13 cellular contexts compared by ENCODE assay signal in the genomic region with DNA sequence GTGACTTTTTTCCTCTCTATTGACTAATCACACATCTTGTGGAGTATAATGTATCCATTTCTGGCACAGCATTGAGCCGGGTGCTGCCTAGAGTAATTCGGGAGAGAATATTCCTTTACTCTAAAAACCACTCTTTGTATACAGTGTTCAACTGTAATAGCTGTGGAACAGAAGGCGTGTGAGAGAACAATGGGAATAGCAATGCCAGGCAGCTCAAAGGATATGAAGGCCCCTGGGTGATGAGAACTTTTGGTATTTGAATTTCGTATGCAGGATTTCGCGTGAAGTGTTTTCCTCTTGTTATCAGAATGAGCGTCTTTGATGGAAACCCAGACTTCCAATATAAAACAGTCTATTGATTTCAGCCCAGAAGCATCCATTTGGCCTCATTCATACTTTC.
DNase-seq lines count a peak whose midpoint lies in the region; ATAC-seq lines count a peak whose summit lies in the region.
"Had no signal": no experiment of that assay in that cellular context is flagged by ENCODE, and none has a peak within 500 bp of the region (broad histone marks: within the 10 kb centered on the region; RNA-seq: fewer than 3 reads in every experiment).

No MANE protein-coding gene starts in this region.

- WGBS in neuronal stem cell (ENCODE audit: extremely low coverage in 2 of 2, insufficient read length in 2 of 2, insufficient replicate concordance in 1 of 2), 2 donors: no CpG with 5 or more reads among the region's 7 CpGs

- no peak overlapping the region for H4K91ac ChIP-seq in neuronal stem cell (ENCODE audit: low read depth, low read length, poor library complexity)

- H3K79me1 ChIP-seq in neuronal stem cell (ENCODE audit: low read depth, low read length): no peaks in the 10 kb centered on the region

- H4K8ac ChIP-seq in neuronal stem cell (ENCODE audit: low read depth, low read length): no peak overlapping the region

- H3K27ac ChIP-seq in SJSA1 (peak overlapping the region; percentile 59), neuronal stem cell (replicated peaks; ENCODE audit: low read length) (no peak overlapping the region)
- H3K27ac ChIP-seq: BLaER1 treated with 17β-estradiol and CSF1 and Interleukin-3, amounts not matched to agents 10 nM and 100 nM had no signal

- H2BK5ac ChIP-seq in neuronal stem cell (ENCODE audit: low read length): no peak overlapping the region

- no peak overlapping the region for H3K4ac ChIP-seq in neuronal stem cell (ENCODE audit: low read length)

- no peaks in the 10 kb centered on the region for H3K9me3 ChIP-seq in SJSA1 (replicated peaks)
- H3K9me3 ChIP-seq in neuronal stem cell (replicated peaks in 1 of 2; ENCODE audit: control insufficient read depth in 2 of 2, insufficient read depth in 1 of 2, low read depth in 1 of 2, low read length in 2 of 2): no peaks in the 10 kb centered on the region
- H3K9me3 ChIP-seq: BLaER1 treated with 17β-estradiol and CSF1 and Interleukin-3, amounts not matched to agents 10 nM and 100 nM; HAP-1 had no signal

- ATAC-seq in GM18511 (IDR thresholded peaks at IDR 0.05; ENCODE audit: unreplicated experiment) (no peak), GM19328 (IDR thresholded peaks at IDR 0.05; ENCODE audit: unreplicated experiment) (no peak)
- ATAC-seq: GM12878 had no signal

- H3K9ac ChIP-seq in neuronal stem cell (ENCODE audit: low read depth, low read length, poor library complexity): no peak overlapping the region
- H3K9ac ChIP-seq: BLaER1 treated with 17β-estradiol and CSF1 and Interleukin-3, amounts not matched to agents 10 nM and 100 nM had no signal

- H3K36me3 ChIP-seq in SJSA1: no peaks in the 10 kb centered on the region
- no peaks in the 10 kb centered on the region for H3K36me3 ChIP-seq in neuronal stem cell (replicated peaks in 1 of 2; ENCODE audit: control insufficient read depth in 2 of 2, insufficient read depth in 2 of 2, low read length in 2 of 2)
- H3K36me3 ChIP-seq: BLaER1 treated with 17β-estradiol and CSF1 and Interleukin-3, amounts not matched to agents 10 nM and 100 nM; HAP-1 had no signal

- H3K23ac ChIP-seq in neuronal stem cell (ENCODE audit: low read depth, low read length, poor library complexity): no peak overlapping the region

- no peak overlapping the region for H2BK120ac ChIP-seq in neuronal stem cell (ENCODE audit: low read depth, low read length)

- no peak overlapping the region for H2BK15ac ChIP-seq in neuronal stem cell (ENCODE audit: low read length)

- H3K4me2 ChIP-seq in neuronal stem cell (ENCODE audit: insufficient read depth, low read length, poor library complexity, severe bottlenecking): no peak overlapping the region
- H3K4me2 ChIP-seq: BLaER1 treated with 17β-estradiol and CSF1 and Interleukin-3, amounts not matched to agents 10 nM and 100 nM had no signal

- H2AK5ac ChIP-seq in neuronal stem cell (ENCODE audit: low read depth, low read length): no peak overlapping the region

- H3K4me3 ChIP-seq in SJSA1 (no peak overlapping the region), neuronal stem cell (ENCODE audit: low read length in 2 of 2) (no peak overlapping the region)
- H3K4me3 ChIP-seq: BLaER1 treated with 17β-estradiol and CSF1 and Interleukin-3, amounts not matched to agents 10 nM and 100 nM; GM12878; HAP-1 had no signal

- H2BK12ac ChIP-seq in neuronal stem cell (ENCODE audit: low read length): no peak overlapping the region

- peak overlapping the region; percentile 25 for H2AFZ ChIP-seq in neuronal stem cell (ENCODE audit: low read length)

- DNase-seq in COLO829 (ENCODE audit: low spot score) (peak; percentile 58), SJSA1 (ENCODE audit: low read depth in 1 of 2, low spot score in 2 of 2) (peak in 1 of 2 experiments; percentile 64), globus pallidus (ENCODE audit: low spot score) (peak; percentile 20), neuronal stem cell (ENCODE audit: low spot score) (no peak)
- DNase-seq in effector CD4-positive, alpha-beta T cell: no peak
- DNase-seq: 8988T; CD4-positive, alpha-beta T cell; IMR-90 had no signal

- no peak overlapping the region for H3K14ac ChIP-seq in neuronal stem cell (ENCODE audit: low read length)

- H3K4me1 ChIP-seq in SJSA1 (replicated peaks) (peaks cover 51% of the 10 kb centered on the region), neuronal stem cell (ENCODE audit: control insufficient read depth in 2 of 2, insufficient read depth in 1 of 2, low read depth in 1 of 2, low read length in 2 of 2) (peaks cover 2 to 14% of the 10 kb centered on the region in 2 donors)

- no peaks in the 10 kb centered on the region for H3K27me3 ChIP-seq in SJSA1 (replicated peaks)
- no peaks in the 10 kb centered on the region for H3K27me3 ChIP-seq in neuronal stem cell (ENCODE audit: control insufficient read depth in 3 of 3, insufficient read depth in 3 of 3, low read depth in 1 of 3, low read length in 3 of 3)
- H3K27me3 ChIP-seq: BLaER1 treated with 17β-estradiol and CSF1 and Interleukin-3, amounts not matched to agents 10 nM and 100 nM had no signal

- no peak overlapping the region for H3K18ac ChIP-seq in neuronal stem cell (ENCODE audit: low read length)

Comparison
In these comparisons a context has a peak if more than half of its experiments do, and no peak if none do; other contexts are left out.
1. DNase-seq: peak in COLO829 (single experiment) and globus pallidus (single experiment); none in neuronal stem cell (single experiment) and effector CD4-positive, alpha-beta T cell (single experiment).